1 cellular context compared by ENCODE assay signal in the genomic region with DNA sequence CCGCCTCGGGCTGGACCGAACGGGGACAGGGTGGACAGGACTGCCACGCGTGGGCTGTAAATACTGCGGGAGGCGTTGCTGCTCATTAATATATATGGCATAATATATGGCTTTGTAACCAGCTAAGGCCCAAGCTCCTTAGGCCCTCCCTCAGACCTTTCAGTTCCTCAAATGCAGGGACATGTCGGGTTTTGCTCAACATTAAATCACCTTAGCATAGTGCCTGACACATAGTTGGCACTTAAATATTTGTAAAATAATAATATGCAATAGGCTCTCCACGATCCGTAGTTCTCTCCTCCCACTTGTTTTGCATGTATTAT.
TF ChIP-seq lines count a peak whose summit lies in the region.

No MANE protein-coding gene starts in this region.

TF ChIP-seq in GM23338, 12 proteins besides CTCF, POLR2A, EP300 and RAD21 (continued from another document):
- TF ChIP-seq, protein P1, sequence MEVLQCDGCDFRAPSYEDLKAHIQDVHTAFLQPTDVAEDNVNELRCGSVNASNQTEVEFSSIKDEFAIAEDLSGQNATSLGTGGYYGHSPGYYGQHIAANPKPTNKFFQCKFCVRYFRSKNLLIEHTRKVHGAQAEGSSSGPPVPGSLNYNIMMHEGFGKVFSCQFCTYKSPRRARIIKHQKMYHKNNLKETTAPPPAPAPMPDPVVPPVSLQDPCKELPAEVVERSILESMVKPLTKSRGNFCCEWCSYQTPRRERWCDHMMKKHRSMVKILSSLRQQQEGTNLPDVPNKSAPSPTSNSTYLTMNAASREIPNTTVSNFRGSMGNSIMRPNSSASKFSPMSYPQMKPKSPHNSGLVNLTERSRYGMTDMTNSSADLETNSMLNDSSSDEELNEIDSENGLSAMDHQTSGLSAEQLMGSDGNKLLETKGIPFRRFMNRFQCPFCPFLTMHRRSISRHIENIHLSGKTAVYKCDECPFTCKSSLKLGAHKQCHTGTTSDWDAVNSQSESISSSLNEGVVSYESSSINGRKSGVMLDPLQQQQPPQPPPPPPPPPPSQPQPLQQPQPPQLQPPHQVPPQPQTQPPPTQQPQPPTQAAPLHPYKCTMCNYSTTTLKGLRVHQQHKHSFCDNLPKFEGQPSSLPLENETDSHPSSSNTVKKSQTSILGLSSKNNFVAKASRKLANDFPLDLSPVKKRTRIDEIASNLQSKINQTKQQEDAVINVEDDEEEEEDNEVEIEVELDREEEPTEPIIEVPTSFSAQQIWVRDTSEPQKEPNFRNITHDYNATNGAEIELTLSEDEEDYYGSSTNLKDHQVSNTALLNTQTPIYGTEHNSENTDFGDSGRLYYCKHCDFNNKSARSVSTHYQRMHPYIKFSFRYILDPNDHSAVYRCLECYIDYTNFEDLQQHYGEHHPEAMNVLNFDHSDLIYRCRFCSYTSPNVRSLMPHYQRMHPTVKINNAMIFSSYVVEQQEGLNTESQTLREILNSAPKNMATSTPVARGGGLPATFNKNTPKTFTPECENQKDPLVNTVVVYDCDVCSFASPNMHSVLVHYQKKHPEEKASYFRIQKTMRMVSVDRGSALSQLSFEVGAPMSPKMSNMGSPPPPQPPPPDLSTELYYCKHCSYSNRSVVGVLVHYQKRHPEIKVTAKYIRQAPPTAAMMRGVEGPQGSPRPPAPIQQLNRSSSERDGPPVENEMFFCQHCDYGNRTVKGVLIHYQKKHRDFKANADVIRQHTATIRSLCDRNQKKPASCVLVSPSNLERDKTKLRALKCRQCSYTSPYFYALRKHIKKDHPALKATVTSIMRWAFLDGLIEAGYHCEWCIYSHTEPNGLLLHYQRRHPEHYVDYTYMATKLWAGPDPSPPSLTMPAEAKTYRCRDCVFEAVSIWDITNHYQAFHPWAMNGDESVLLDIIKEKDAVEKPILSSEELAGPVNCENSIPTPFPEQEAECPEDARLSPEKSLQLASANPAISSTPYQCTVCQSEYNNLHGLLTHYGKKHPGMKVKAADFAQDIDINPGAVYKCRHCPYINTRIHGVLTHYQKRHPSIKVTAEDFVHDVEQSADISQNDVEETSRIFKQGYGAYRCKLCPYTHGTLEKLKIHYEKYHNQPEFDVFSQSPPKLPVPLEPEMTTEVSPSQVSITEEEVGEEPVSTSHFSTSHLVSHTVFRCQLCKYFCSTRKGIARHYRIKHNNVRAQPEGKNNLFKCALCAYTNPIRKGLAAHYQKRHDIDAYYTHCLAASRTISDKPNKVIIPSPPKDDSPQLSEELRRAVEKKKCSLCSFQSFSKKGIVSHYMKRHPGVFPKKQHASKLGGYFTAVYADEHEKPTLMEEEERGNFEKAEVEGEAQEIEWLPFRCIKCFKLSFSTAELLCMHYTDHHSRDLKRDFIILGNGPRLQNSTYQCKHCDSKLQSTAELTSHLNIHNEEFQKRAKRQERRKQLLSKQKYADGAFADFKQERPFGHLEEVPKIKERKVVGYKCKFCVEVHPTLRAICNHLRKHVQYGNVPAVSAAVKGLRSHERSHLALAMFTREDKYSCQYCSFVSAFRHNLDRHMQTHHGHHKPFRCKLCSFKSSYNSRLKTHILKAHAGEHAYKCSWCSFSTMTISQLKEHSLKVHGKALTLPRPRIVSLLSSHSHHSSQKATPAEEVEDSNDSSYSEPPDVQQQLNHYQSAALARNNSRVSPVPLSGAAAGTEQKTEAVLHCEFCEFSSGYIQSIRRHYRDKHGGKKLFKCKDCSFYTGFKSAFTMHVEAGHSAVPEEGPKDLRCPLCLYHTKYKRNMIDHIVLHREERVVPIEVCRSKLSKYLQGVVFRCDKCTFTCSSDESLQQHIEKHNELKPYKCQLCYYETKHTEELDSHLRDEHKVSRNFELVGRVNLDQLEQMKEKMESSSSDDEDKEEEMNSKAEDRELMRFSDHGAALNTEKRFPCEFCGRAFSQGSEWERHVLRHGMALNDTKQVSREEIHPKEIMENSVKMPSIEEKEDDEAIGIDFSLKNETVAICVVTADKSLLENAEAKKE (CRISPR knock-in tag; IDR thresholded peaks at IDR 0.05): no peak
- TF ChIP-seq JUNB (IDR thresholded peaks at IDR 0.05; ENCODE audit: unreplicated experiment) (no peak), NANOG (IDR thresholded peaks at IDR 0.05; ENCODE audit: borderline replicate concordance) (no peak), ZNF331 (CRISPR knock-in tag; IDR thresholded peaks at IDR 0.05; ENCODE audit: low read depth) (no peak), POLR2AphosphoS5 (IDR thresholded peaks at IDR 0.05; ENCODE audit: low read depth) (no peak)
